In the genomic region with DNA sequence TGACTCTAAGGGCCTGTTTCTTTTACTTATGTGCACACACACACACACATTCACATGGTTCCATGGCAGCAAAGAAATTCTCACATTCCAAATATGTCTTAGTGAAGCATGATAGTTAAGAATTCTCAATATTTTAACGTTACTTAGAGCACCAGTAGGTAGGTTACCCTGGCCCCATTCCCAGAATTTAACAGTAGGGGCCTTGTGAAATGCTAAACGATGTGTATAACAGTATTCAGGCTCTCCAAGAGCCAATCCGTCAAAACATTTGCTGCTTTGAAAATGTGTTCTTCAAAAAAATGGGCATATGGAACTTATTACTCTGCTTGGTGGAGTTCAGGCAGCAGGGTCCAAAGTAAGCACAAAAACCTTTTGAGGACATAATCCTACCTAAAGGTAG, we compare ENCODE assay signal across 14 cellular contexts.
A peak's percentile ranks its signal among the peaks of the same experiment; 100 is the strongest.
DNase-seq lines count a peak whose midpoint lies in the region; ATAC-seq, FAIRE-seq and TF ChIP-seq lines count a peak whose summit lies in the region.
"Had no signal": no experiment of that assay in that cellular context is flagged by ENCODE, and none has a peak within 500 bp of the region (broad histone marks: within the 10 kb centered on the region; RNA-seq: fewer than 3 reads in every experiment).

No MANE protein-coding gene starts in this region.

- H3K27ac Mint-ChIP-seq in Calu3 (ENCODE audit: unreplicated experiment), result no peak overlapping the region
- H3K27ac Mint-ChIP-seq: memory B cell had no signal

- POLR2A ChIA-PET in H1 (lab: Charles Lee; ENCODE audit: partially characterized antibody), result no interaction called here

- intact Hi-C loops in Calu3 (cut with micrococcal nuclease; ENCODE audit: unreplicated experiment), result no loop called here

- H2BK12ac ChIP-seq in H1 (ENCODE audit: low read depth, low read length) (no peak overlapping the region), neuronal stem cell (ENCODE audit: low read length) (no peak overlapping the region)

- no TSS peak for BruUV-seq in Calu3 (replicated peaks; lab: Mats Ljungman, UMichigan)

- H2BK20ac ChIP-seq in H1 (ENCODE audit: low read length), result no peak overlapping the region

- H4K5ac ChIP-seq in H1 (ENCODE audit: insufficient read length, low read depth, low read length), result no peak overlapping the region

- H3K18ac ChIP-seq in H1 (ENCODE audit: extremely low read depth, low read length) (no peak overlapping the region), neuronal stem cell (ENCODE audit: low read length) (no peak overlapping the region)

- H3K23ac ChIP-seq in H1 (ENCODE audit: insufficient read length) (no peak overlapping the region), neuronal stem cell (ENCODE audit: low read depth, low read length, poor library complexity) (no peak overlapping the region)

- no peaks in the 10 kb centered on the region for H3K79me1 ChIP-seq in H1 (ENCODE audit: low read depth, low read length)
- no peaks in the 10 kb centered on the region for H3K79me1 ChIP-seq in neuronal stem cell (ENCODE audit: low read depth, low read length)

- no peaks in the 10 kb centered on the region for H3K36me3 Mint-ChIP-seq in Calu3 (ENCODE audit: insufficient read depth, unreplicated experiment)
- H3K36me3 Mint-ChIP-seq: memory B cell had no signal

- H3K9me3 ChIP-seq in MG63 (no peaks in the 10 kb centered on the region), H1 (ENCODE audit: insufficient read depth in 2 of 2, low read depth in 1 of 2, low read length in 1 of 2) (no peaks in the 10 kb centered on the region), neuronal stem cell (replicated peaks in 1 of 2; ENCODE audit: control insufficient read depth in 2 of 2, insufficient read depth in 1 of 2, low read depth in 1 of 2, low read length in 2 of 2) (no peaks in the 10 kb centered on the region)
- H3K9me3 ChIP-seq: upper lobe of right lung had no signal

- H3K9me3 Mint-ChIP-seq in Calu3 (ENCODE audit: low read depth, unreplicated experiment), result peaks cover 2% of the 10 kb centered on the region

- H4K8ac ChIP-seq in H1 (ENCODE audit: extremely low read depth, insufficient read depth, low read length) (no peak overlapping the region), neuronal stem cell (ENCODE audit: low read depth, low read length) (no peak overlapping the region)

- H3K27me3 ChIP-seq in MG63, result no peaks in the 10 kb centered on the region
- H3K27me3 ChIP-seq in H1 (replicated peaks in 1 of 4; ENCODE audit: control insufficient read depth in 3 of 4, extremely low read depth in 1 of 4, insufficient read depth in 3 of 4, low read length in 3 of 4), result no peaks in the 10 kb centered on the region
- H3K27me3 ChIP-seq in neuronal stem cell (ENCODE audit: control insufficient read depth in 3 of 3, insufficient read depth in 3 of 3, low read depth in 1 of 3, low read length in 3 of 3), result no peaks in the 10 kb centered on the region
- H3K27me3 ChIP-seq: upper lobe of right lung had no signal

- WGBS in H1 (ENCODE audit: extremely low coverage in 1 of 2, insufficient coverage in 1 of 2, insufficient read length in 1 of 2, insufficient replicate concordance in 2 of 2, low coverage in 1 of 2, low lambda C conversion rate in 2 of 2, missing lambda C conversion rate in 1 of 2), 2 experiments, result 15% methylated on average over 3 of the region's 3 CpGs; no CpG with 5 or more reads in 1 of the 2 experiments
- WGBS in neuronal stem cell (ENCODE audit: extremely low coverage in 2 of 2, insufficient read length in 2 of 2, insufficient replicate concordance in 1 of 2), 2 donors, result no CpG with 5 or more reads among the region's 3 CpGs

- no peak overlapping the region for H3K4ac ChIP-seq in H1 (replicated peaks; ENCODE audit: insufficient read length, low read depth, low read length)
- no peak overlapping the region for H3K4ac ChIP-seq in neuronal stem cell (ENCODE audit: low read length)

- H3K9ac ChIP-seq in H1 (replicated peaks in 1 of 4; ENCODE audit: extremely low read depth in 1 of 4, low read depth in 3 of 4, low read length in 3 of 4) (no peak overlapping the region), neuronal stem cell (ENCODE audit: low read depth, low read length, poor library complexity) (no peak overlapping the region)

- no peak overlapping the region for H2BK15ac ChIP-seq in H1 (ENCODE audit: low read length)
- no peak overlapping the region for H2BK15ac ChIP-seq in neuronal stem cell (ENCODE audit: low read length)

- peaks cover 25% of the 10 kb centered on the region for H3K4me1 Mint-ChIP-seq in Calu3 (ENCODE audit: low read depth, unreplicated experiment)

- H3K27me3 Mint-ChIP-seq in Calu3 (ENCODE audit: unreplicated experiment), result no peaks in the 10 kb centered on the region

- H3K4me1 ChIP-seq in H1 (replicated peaks in 1 of 4; ENCODE audit: control insufficient read depth in 3 of 4, insufficient read depth in 4 of 4, low read length in 3 of 4) (peaks cover 2 to 8% (median 3%) of the 10 kb centered on the region in 4 experiments; a peak in 4 of 7 replicates), neuronal stem cell (ENCODE audit: control insufficient read depth in 2 of 2, insufficient read depth in 1 of 2, low read depth in 1 of 2, low read length in 2 of 2) (peaks cover 0 to 2% of the 10 kb centered on the region in 2 donors)

- TF ChIP-seq EP300 in H1 (IDR thresholded peaks at IDR 0.05; ENCODE audit: borderline replicate concordance in 1 of 2, low read depth in 2 of 2, low read length in 2 of 2), result no peak

- TF ChIP-seq CTCF in AG10803 (conservative IDR thresholded peaks at IDR 0.05; ENCODE audit: low read length), result no peak
- no peak for TF ChIP-seq CTCF in H1 (IDR thresholded peaks at IDR 0.05; ENCODE audit: control extremely low read depth in 1 of 3, insufficient read depth in 1 of 3, low read depth in 1 of 3, low read length in 3 of 3)
- no peak for TF ChIP-seq CTCF in Calu3 (IDR thresholded peaks at IDR 0.05; ENCODE audit: unreplicated experiment)

- H4K91ac ChIP-seq in H1 (replicated peaks; ENCODE audit: insufficient read length, low read length) (no peak overlapping the region), neuronal stem cell (ENCODE audit: low read depth, low read length, poor library complexity) (no peak overlapping the region)

- H3K4me2 ChIP-seq in H1 (ENCODE audit: insufficient read depth in 1 of 2, low read depth in 2 of 2, low read length in 2 of 2) (peak overlapping the region; percentile 43 to 53; a peak in 2 of 4 replicates), neuronal stem cell (ENCODE audit: insufficient read depth, low read length, poor library complexity, severe bottlenecking) (no peak overlapping the region)

- H3K79me2 ChIP-seq in H1 (ENCODE audit: control insufficient read depth in 1 of 2, insufficient read depth in 2 of 2, low read length in 2 of 2), result no peaks in the 10 kb centered on the region

- CTCF ChIA-PET in H1 (lab: Charles Lee; ENCODE audit: partially characterized antibody), result interaction anchor here (1.0 to 1.5 kb wide), 3 partner anchors 9 to 25 kb away, joined by 3 to 4 read pairs (median 3); no protein-coding TSS in a partner anchor
- CTCF ChIA-PET in Calu3 (lab: Charles Lee), result no interaction called here

- no peaks in the 10 kb centered on the region for H3K23me2 ChIP-seq in H1 (ENCODE audit: low read depth, low read length)

- TF ChIP-seq RAD21 in H1 (IDR thresholded peaks at IDR 0.05 in 1 of 2, conservative IDR thresholded peaks at IDR 0.05 in 1 of 2; ENCODE audit: low read depth in 2 of 2, low read length in 2 of 2), result no peak

- no peak overlapping the region for H2AFZ ChIP-seq in H1 (ENCODE audit: low read length)
- peak overlapping the region; percentile 7 for H2AFZ ChIP-seq in neuronal stem cell (ENCODE audit: low read length)

- H3K27ac ChIP-seq in H1 (ENCODE audit: low read depth, low read length) (no peak overlapping the region), neuronal stem cell (replicated peaks; ENCODE audit: low read length) (no peak overlapping the region)
- H3K27ac ChIP-seq: upper lobe of right lung had no signal

- ATAC-seq in HG03097 (IDR thresholded peaks at IDR 0.05; ENCODE audit: low FRiP score, unreplicated experiment) (no peak), HG03439 (IDR thresholded peaks at IDR 0.05; ENCODE audit: unreplicated experiment) (no peak)
- ATAC-seq: upper lobe of right lung had no signal

- no peak overlapping the region for H3K4me3 Mint-ChIP-seq in Calu3 (ENCODE audit: low read depth, unreplicated experiment)
- H3K4me3 Mint-ChIP-seq: memory B cell had no signal

- H2BK120ac ChIP-seq in H1 (replicated peaks; ENCODE audit: low read depth, low read length) (no peak overlapping the region), neuronal stem cell (ENCODE audit: low read depth, low read length) (no peak overlapping the region)

- DNase-seq in AG10803 (ENCODE audit: low read depth) (peak; percentile 99), MG63 (peak; percentile 60), H1 (ENCODE audit: low read depth in 1 of 2, low spot score in 2 of 2) (no peak), neuronal stem cell (ENCODE audit: low spot score) (no peak), Calu3 (no peak)
- no peak for DNase-seq in stimulated activated CD4-positive, alpha-beta T cell treated with anti-CD3 and anti-CD28 coated beads, Interleukin-15, amount 100 ng/mL, for 24 hours
- DNase-seq: activated CD4-positive, CD25-positive, alpha-beta regulatory T cell treated with anti-CD3 and anti-CD28 coated beads, Interleukin-2, amount 50 U/mL, for 72 hours; NCI-H510A; SHP77; upper lobe of right lung had no signal

- H3K14ac ChIP-seq in H1 (ENCODE audit: insufficient read length) (no peak overlapping the region), neuronal stem cell (ENCODE audit: low read length) (no peak overlapping the region)

- no peak overlapping the region for H3K56ac ChIP-seq in H1 (replicated peaks; ENCODE audit: insufficient read length, low read depth, low read length)

- H2BK5ac ChIP-seq in H1 (ENCODE audit: low read depth, low read length) (no peak overlapping the region), neuronal stem cell (ENCODE audit: low read length) (no peak overlapping the region)

- H2AK5ac ChIP-seq in H1 (ENCODE audit: low read depth, low read length), result no peak overlapping the region
- no peak overlapping the region for H2AK5ac ChIP-seq in neuronal stem cell (ENCODE audit: low read depth, low read length)

- H3K36me3 ChIP-seq in MG63 (peaks cover 3% of the 10 kb centered on the region; the same call in 1 of the 2 replicates), H1 (ENCODE audit: control insufficient read depth in 2 of 4, insufficient read depth in 4 of 4, low read length in 3 of 4) (no peaks in the 10 kb centered on the region), neuronal stem cell (replicated peaks in 1 of 2; ENCODE audit: control insufficient read depth in 2 of 2, insufficient read depth in 2 of 2, low read length in 2 of 2) (no peaks in the 10 kb centered on the region)
- H3K36me3 ChIP-seq: upper lobe of right lung had no signal

- TF ChIP-seq POLR2A in H1 (IDR thresholded peaks at IDR 0.05; ENCODE audit: control extremely low read depth in 1 of 2, low read depth in 2 of 2, low read length in 2 of 2), result no peak

- FAIRE-seq in H1 (lab: Jason Lieb, UNC), result peak; percentile 39

- H3K4me3 ChIP-seq in AG10803 (ENCODE audit: low read length), result no peak overlapping the region
- no peak overlapping the region for H3K4me3 ChIP-seq in MG63
- H3K4me3 ChIP-seq in H1 (ENCODE audit: extremely low read depth in 1 of 4, insufficient read depth in 2 of 4, low read depth in 3 of 4, low read length in 4 of 4), result no peak overlapping the region; a peak in 1 of 8 replicates
- no peak overlapping the region for H3K4me3 ChIP-seq in neuronal stem cell (ENCODE audit: low read length in 2 of 2)
- H3K4me3 ChIP-seq: skin epidermis, upper lobe of right lung had no signal

- H4K20me1 ChIP-seq in H1 (replicated peaks in 1 of 2; ENCODE audit: control insufficient read depth in 1 of 2, insufficient read depth in 2 of 2, low read length in 2 of 2), result no peaks in the 10 kb centered on the region

Comparison
In these comparisons a context has a peak if more than half of its experiments do, and no peak if none do; other contexts are left out.
1. DNase-seq: peak in AG10803 (single experiment) and MG63 (single experiment); none in H1 (0 of 2), neuronal stem cell (single experiment), stimulated activated CD4-positive, alpha-beta T cell treated with anti-CD3 and anti-CD28 coated beads, Interleukin-15, amount 100 ng/mL, for 24 hours (single experiment) and Calu3 (single experiment).